ENCODE assay signal across 14 cellular contexts in genomic region chr2:120720746-120721145, GRCh38. TPM values are rescaled to one million over a fixed set of nuclear protein-coding genes. Genes with fewer than 3 reads are reported as not detected.
"Had no signal": no experiment of that assay in that cellular context is flagged by ENCODE, and none has a peak within 500 bp of the region (broad histone marks: within the 10 kb centered on the region; RNA-seq: fewer than 3 reads in every experiment).

No MANE protein-coding gene starts in this region.

- H3K36me3 ChIP-seq: breast epithelium, esophagus muscularis mucosa, neutrophil, thoracic aorta had no signal

- H3K4me1 Mint-ChIP-seq: activated CD8-positive, alpha-beta memory T cell treated with anti-CD3 and anti-CD28 coated beads, Interleukin-2, amount 10 ng/mL, durations not matched to agents 7 days and 5 days; activated naive CD4-positive, alpha-beta T cell treated with anti-CD3 and anti-CD28 coated beads, Interleukin-2, amount 10 ng/mL, durations not matched to agents 7 days and 5 days; natural killer cell; stimulated activated naive CD8-positive, alpha-beta T cell treated with anti-CD3 and anti-CD28 coated beads, Interleukin-15, amount 100 ng/mL, for 72 hours had no signal

- H3K27ac ChIP-seq: breast epithelium, esophagus muscularis mucosa, neutrophil, parathyroid adenoma, thoracic aorta had no signal

- H3K9me3 ChIP-seq: esophagus muscularis mucosa, neutrophil, thoracic aorta had no signal

- H3K9me3 Mint-ChIP-seq: activated naive CD4-positive, alpha-beta T cell treated with anti-CD3 and anti-CD28 coated beads, Interleukin-2, amount 10 ng/mL, durations not matched to agents 7 days and 5 days; natural killer cell; stimulated activated naive CD8-positive, alpha-beta T cell treated with anti-CD3 and anti-CD28 coated beads, Interleukin-15, amount 100 ng/mL, for 72 hours had no signal

- H3K4me3 Mint-ChIP-seq: activated CD8-positive, alpha-beta memory T cell treated with anti-CD3 and anti-CD28 coated beads, Interleukin-2, amount 10 ng/mL, durations not matched to agents 7 days and 5 days; activated naive CD4-positive, alpha-beta T cell treated with anti-CD3 and anti-CD28 coated beads, Interleukin-2, amount 10 ng/mL, durations not matched to agents 7 days and 5 days; natural killer cell; stimulated activated naive CD8-positive, alpha-beta T cell treated with anti-CD3 and anti-CD28 coated beads, Interleukin-15, amount 100 ng/mL, for 72 hours had no signal

- H3K4me3 ChIP-seq: breast epithelium, esophagus muscularis mucosa, thoracic aorta had no signal

- ATAC-seq: activated CD8-positive, alpha-beta memory T cell treated with anti-CD3 and anti-CD28 coated beads, Interleukin-2, amount 10 ng/mL, durations not matched to agents 7 days and 5 days; natural killer cell; stimulated activated naive CD8-positive, alpha-beta T cell treated with anti-CD3 and anti-CD28 coated beads, Interleukin-15, amount 100 ng/mL, for 72 hours had no signal

- H3K27ac Mint-ChIP-seq: activated CD8-positive, alpha-beta memory T cell treated with anti-CD3 and anti-CD28 coated beads, Interleukin-2, amount 10 ng/mL, durations not matched to agents 7 days and 5 days; activated naive CD4-positive, alpha-beta T cell treated with anti-CD3 and anti-CD28 coated beads, Interleukin-2, amount 10 ng/mL, durations not matched to agents 7 days and 5 days; natural killer cell had no signal

- H3K36me3 Mint-ChIP-seq: activated CD8-positive, alpha-beta memory T cell treated with anti-CD3 and anti-CD28 coated beads, Interleukin-2, amount 10 ng/mL, durations not matched to agents 7 days and 5 days; activated naive CD4-positive, alpha-beta T cell treated with anti-CD3 and anti-CD28 coated beads, Interleukin-2, amount 10 ng/mL, durations not matched to agents 7 days and 5 days; natural killer cell had no signal

- H3K9ac ChIP-seq: parathyroid adenoma had no signal

- DNase-seq: activated CD4-positive, alpha-beta T cell treated with anti-CD3 and anti-CD28 coated beads, Interleukin-2, amount 50 U/mL, for 48 hours; activated CD8-positive, alpha-beta memory T cell treated with anti-CD3 and anti-CD28 coated beads, Interleukin-2, amount 10 ng/mL, durations not matched to agents 7 days and 5 days; activated naive CD4-positive, alpha-beta T cell treated with anti-CD3 and anti-CD28 coated beads, Interleukin-2, amount 10 ng/mL, durations not matched to agents 7 days and 5 days; cerebellar nuclear complex; effector CD4-positive, alpha-beta T cell; natural killer cell; stimulated activated CD4-positive, alpha-beta T cell treated with anti-CD3 and anti-CD28 coated beads, Interleukin-2, amount 100 ng/mL, for 24 hours; stimulated activated naive CD8-positive, alpha-beta T cell treated with anti-CD3 and anti-CD28 coated beads, Interleukin-15, amount 100 ng/mL, for 72 hours had no signal

- H3K4me1 ChIP-seq: breast epithelium, parathyroid adenoma had no signal

- H3K27me3 ChIP-seq: breast epithelium, esophagus muscularis mucosa had no signal

RNA-seq across cellular contexts. Expression of gene GLI2, which starts 14.9 kb away (rescaled TPM):
- total RNA-seq: natural killer cell had no signal
- polyA plus RNA-seq: endothelial cell of umbilical vein had no signal
